ENCODE assay signal across 9 cellular contexts in genomic region chr11:3944198-3944597, GRCh38.
DNase-seq lines count a peak whose midpoint lies in the region; ATAC-seq, FAIRE-seq and TF ChIP-seq lines count a peak whose summit lies in the region.
"Had no signal": no experiment of that assay in that cellular context is flagged by ENCODE, and none has a peak within 500 bp of the region (broad histone marks: within the 10 kb centered on the region; RNA-seq: fewer than 3 reads in every experiment).

No MANE protein-coding gene starts in this region.

- H3K9me3 ChIP-seq in astrocyte (ENCODE audit: insufficient read depth, low read depth, low read length) (no peaks in the 10 kb centered on the region), muscle layer of duodenum (ENCODE audit: control insufficient read depth in 1 of 2, low read length in 2 of 2) (no peaks in the 10 kb centered on the region), tibial nerve (no peaks in the 10 kb centered on the region)

- peak overlapping the region; percentile 73 for H3K27ac Mint-ChIP-seq in activated naive CD4-positive, alpha-beta T cell treated with anti-CD3 and anti-CD28 coated beads, Interleukin-2, amount 10 ng/mL, durations not matched to agents 7 days and 5 days
- no peak overlapping the region for H3K27ac Mint-ChIP-seq in astrocyte (ENCODE audit: unreplicated experiment)

- H3K36me3 Mint-ChIP-seq in activated naive CD4-positive, alpha-beta T cell treated with anti-CD3 and anti-CD28 coated beads, Interleukin-2, amount 10 ng/mL, durations not matched to agents 7 days and 5 days: peaks cover 63% of the 10 kb centered on the region
- peaks cover 8% of the 10 kb centered on the region for H3K36me3 Mint-ChIP-seq in astrocyte (ENCODE audit: low read depth, unreplicated experiment)

- H3K27me3 ChIP-seq in astrocyte (ENCODE audit: insufficient read depth, low read length) (no peaks in the 10 kb centered on the region), muscle layer of duodenum (ENCODE audit: low read depth, low read length) (no peaks in the 10 kb centered on the region), tibial nerve (no peaks in the 10 kb centered on the region)

- peaks cover 88% of the 10 kb centered on the region for H3K4me1 Mint-ChIP-seq in activated naive CD4-positive, alpha-beta T cell treated with anti-CD3 and anti-CD28 coated beads, Interleukin-2, amount 10 ng/mL, durations not matched to agents 7 days and 5 days
- H3K4me1 Mint-ChIP-seq in astrocyte (ENCODE audit: low read depth, unreplicated experiment): peaks cover 27% of the 10 kb centered on the region

- H3K9ac ChIP-seq in astrocyte (ENCODE audit: low read length): no peak overlapping the region

- CTCF ChIA-PET in activated naive CD4-positive, alpha-beta T cell treated with anti-CD3 and anti-CD28 coated beads, Interleukin-2, amount 10 ng/mL, durations not matched to agents 7 days and 5 days (lab: Charles Lee): interaction anchor here (2.0 to 5.0 kb wide), 3 partner anchors 40 to 128 kb away, joined by 7 to 34 read pairs (median 9); partner anchors contain the start of gene STIM1

- H3K36me3 ChIP-seq in astrocyte (ENCODE audit: insufficient read depth, low read length) (no peaks in the 10 kb centered on the region), muscle layer of duodenum (ENCODE audit: control insufficient read depth in 1 of 2, insufficient read depth in 2 of 2, low read length in 2 of 2) (peaks cover 0 to 4% of the 10 kb centered on the region in 2 donors), tibial nerve (no peaks in the 10 kb centered on the region)

- no peak overlapping the region for H2AFZ ChIP-seq in astrocyte (ENCODE audit: low read depth, low read length)

- H3K27ac ChIP-seq in astrocyte (ENCODE audit: low read depth, low read length) (no peak overlapping the region), muscle layer of duodenum (ENCODE audit: low read length) (peak overlapping the region; percentile 57), tibial nerve (peak overlapping the region in 3 of 4 donors; percentile 41 to 78 (median 72))

- H3K4me2 ChIP-seq in astrocyte (ENCODE audit: low read length): no peak overlapping the region

- DNase-seq in activated naive CD4-positive, alpha-beta T cell treated with anti-CD3 and anti-CD28 coated beads, Interleukin-2, amount 10 ng/mL, durations not matched to agents 7 days and 5 days: no peak
- DNase-seq in activated naive CD4-positive, alpha-beta T cell treated with Interleukin-2 at 50 U/mL for 16 hours: no peak
- peak; percentile 38 for DNase-seq in astrocyte (ENCODE audit: low read depth)
- peak; percentile 26 to 53 for DNase-seq in tibial nerve (ENCODE audit: low spot score in 2 of 2)
- DNase-seq in GM19239 (ENCODE audit: insufficient read length, low spot score): no peak
- no peak for DNase-seq in NCI-H1048 (lab: John Stamatoyannopoulos, UW)
- DNase-seq: kidney had no signal

- no peaks in the 10 kb centered on the region for H3K27me3 Mint-ChIP-seq in activated naive CD4-positive, alpha-beta T cell treated with anti-CD3 and anti-CD28 coated beads, Interleukin-2, amount 10 ng/mL, durations not matched to agents 7 days and 5 days
- H3K27me3 Mint-ChIP-seq in astrocyte (ENCODE audit: low read depth, unreplicated experiment): no peaks in the 10 kb centered on the region

- peaks cover 9% of the 10 kb centered on the region for H3K9me3 Mint-ChIP-seq in activated naive CD4-positive, alpha-beta T cell treated with anti-CD3 and anti-CD28 coated beads, Interleukin-2, amount 10 ng/mL, durations not matched to agents 7 days and 5 days
- H3K9me3 Mint-ChIP-seq in astrocyte (ENCODE audit: unreplicated experiment): peaks cover 3% of the 10 kb centered on the region

- peak in 1 of 2 donors; percentile 71 for TF ChIP-seq EP300 in tibial nerve (IDR thresholded peaks at IDR 0.05)

- 48 to 63% methylated on average over 1 of the region's 1 CpG for WGBS in tibial nerve, 2 donors

- TF ChIP-seq POLR2A in tibial nerve (IDR thresholded peaks at IDR 0.05): no peak

- no peak for ATAC-seq in GM21381 (IDR thresholded peaks at IDR 0.05; ENCODE audit: unreplicated experiment)

- FAIRE-seq in astrocyte (lab: Jason Lieb, UNC) (no peak), GM19239 (lab: Jason Lieb, UNC) (no peak)
- FAIRE-seq: kidney had no signal

- no peaks in the 10 kb centered on the region for H4K20me1 ChIP-seq in astrocyte (ENCODE audit: insufficient read depth, low read length)

- H3K4me3 ChIP-seq in astrocyte (ENCODE audit: insufficient read depth, low read depth, low read length) (no peak overlapping the region), muscle layer of duodenum (ENCODE audit: low read depth in 1 of 2, low read length in 2 of 2) (no peak overlapping the region), tibial nerve (no peak overlapping the region)

- TF ChIP-seq CTCF in astrocyte (IDR thresholded peaks at IDR 0.05; ENCODE audit: insufficient read depth, low read depth, low read length) (no peak), tibial nerve (IDR thresholded peaks at IDR 0.05) (no peak)

- no peak overlapping the region for H3K4me3 Mint-ChIP-seq in activated naive CD4-positive, alpha-beta T cell treated with anti-CD3 and anti-CD28 coated beads, Interleukin-2, amount 10 ng/mL, durations not matched to agents 7 days and 5 days
- peak overlapping the region; percentile 55 for H3K4me3 Mint-ChIP-seq in astrocyte (ENCODE audit: unreplicated experiment)

- H3K4me1 ChIP-seq in astrocyte (ENCODE audit: insufficient read depth, low read length) (peaks cover 13% of the 10 kb centered on the region), muscle layer of duodenum (ENCODE audit: control insufficient read depth in 1 of 2, insufficient read depth in 2 of 2, low read length in 2 of 2) (peaks cover 32 to 37% of the 10 kb centered on the region in 2 donors), tibial nerve (peaks cover 4 to 91% (median 67%) of the 10 kb centered on the region in 4 donors)

- no peaks in the 10 kb centered on the region for H3K79me2 ChIP-seq in astrocyte (ENCODE audit: insufficient read depth, low read length)

Comparison
In these comparisons a context has a peak if more than half of its experiments do, and no peak if none do; other contexts are left out.
1. DNase-seq: peak in astrocyte (single experiment) and tibial nerve (2 of 2); none in activated naive CD4-positive, alpha-beta T cell treated with anti-CD3 and anti-CD28 coated beads, Interleukin-2, amount 10 ng/mL, durations not matched to agents 7 days and 5 days (single experiment), activated naive CD4-positive, alpha-beta T cell treated with Interleukin-2 at 50 U/mL for 16 hours (single experiment), GM19239 (single experiment) and NCI-H1048 (single experiment).